ENCODE assay signal across 15 cellular contexts in the genomic region with DNA sequence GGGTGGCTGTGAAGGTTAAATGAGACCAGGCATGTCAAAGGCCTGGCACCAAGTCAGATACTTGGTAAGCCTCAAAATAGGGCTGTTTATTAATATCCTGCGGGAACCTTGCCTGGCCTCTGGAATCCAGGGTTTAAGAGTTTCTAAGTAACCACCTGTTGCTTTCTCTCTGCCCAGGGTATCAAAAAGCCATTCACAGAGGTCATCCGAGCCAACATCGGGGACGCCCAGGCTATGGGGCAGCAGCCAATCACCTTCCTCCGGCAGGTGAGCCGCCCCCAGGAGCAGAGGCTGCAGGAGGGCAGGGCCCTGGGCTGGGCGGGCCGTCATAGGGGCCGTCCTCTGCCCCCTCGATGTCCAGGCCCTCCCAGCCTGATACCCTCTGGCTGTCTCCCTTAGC. TPM values are rescaled to one million over a fixed set of nuclear protein-coding genes. Genes with fewer than 3 reads are reported as not detected.
A peak's percentile ranks its signal among the peaks of the same experiment; 100 is the strongest.
DNase-seq lines count a peak whose midpoint lies in the region; ATAC-seq and TF ChIP-seq lines count a peak whose summit lies in the region.
"Had no signal": no experiment of that assay in that cellular context is flagged by ENCODE, and none has a peak within 500 bp of the region (broad histone marks: within the 10 kb centered on the region; RNA-seq: fewer than 3 reads in every experiment).

No MANE protein-coding gene starts in this region.

- H3K9me2 ChIP-seq in hepatocyte (replicated peaks; ENCODE audit: insufficient read depth), result no peaks in the 10 kb centered on the region

- no peak overlapping the region for H2AFZ ChIP-seq in hepatocyte

- H3K4me3 ChIP-seq in BLaER1 treated with 17β-estradiol and CSF1 and Interleukin-3, amounts not matched to agents 10 nM and 100 nM, result no peak overlapping the region
- H3K4me3 ChIP-seq in gastrocnemius medialis (no peak overlapping the region), thyroid gland (replicated peaks in 1 of 3) (no peak overlapping the region), hepatocyte (no peak overlapping the region)
- H3K4me3 ChIP-seq: GM12878, Peyer's patch had no signal

- H3K79me2 ChIP-seq in hepatocyte, result peaks cover 55% of the 10 kb centered on the region

- intact Hi-C loops in left ventricle myocardium superior (cut with micrococcal nuclease), result no loop called here
- intact Hi-C loops in gastrocnemius medialis (cut with DNase I; ENCODE audit: low total_unique reads), result loop anchor here (1.0 to 10.0 kb wide), 3 partner anchors 26 to 143 kb away; no protein-coding TSS in a partner anchor
- intact Hi-C loops in thyroid gland (cut with DNase I), result no loop called here

- H3K9me3 ChIP-seq in BLaER1 treated with 17β-estradiol and CSF1 and Interleukin-3, amounts not matched to agents 10 nM and 100 nM (replicated peaks in 1 of 11), result no peaks in the 10 kb centered on the region
- H3K9me3 ChIP-seq in gastrocnemius medialis (no peaks in the 10 kb centered on the region), thyroid gland (no peaks in the 10 kb centered on the region), hepatocyte (ENCODE audit: low read depth) (no peaks in the 10 kb centered on the region)
- H3K9me3 ChIP-seq: Peyer's patch had no signal

- peak; percentile 67 for DNase-seq in LHCN-M2 (ENCODE audit: low read depth)
- DNase-seq in left ventricle myocardium superior, result peak; percentile 64
- DNase-seq in gastrocnemius medialis, result peak; percentile 60 to 86
- no peak for DNase-seq in thyroid gland
- DNase-seq in hepatocyte (ENCODE audit: low spot score), result no peak
- DNase-seq in middle frontal gyrus (ENCODE audit: extremely low spot score, low spot score), result no peak
- DNase-seq: CD4-positive, CD25-positive, alpha-beta regulatory T cell; NCI-H1436; NCI-H2029 treated with DMSO at 0.1 percent for 48 hours; NCI-H510A; Peyer's patch; SHP77 treated with DMSO at 0.1 percent for 48 hours had no signal

- peak overlapping the region in 7 of 11 experiments; percentile 15 to 62 (median 47); a peak in 7 of 22 replicates for H3K27ac ChIP-seq in BLaER1 treated with 17β-estradiol and CSF1 and Interleukin-3, amounts not matched to agents 10 nM and 100 nM
- peak overlapping the region; percentile 81 to 92 (median 84) for H3K27ac ChIP-seq in gastrocnemius medialis
- H3K27ac ChIP-seq in thyroid gland, result no peak overlapping the region
- no peak overlapping the region for H3K27ac ChIP-seq in hepatocyte
- H3K27ac ChIP-seq: Peyer's patch had no signal

- peak; percentile 77 for ATAC-seq in left ventricle myocardium superior
- peak; percentile 82 to 84 for ATAC-seq in gastrocnemius medialis
- no peak for ATAC-seq in HG02571 (IDR thresholded peaks at IDR 0.05; ENCODE audit: unreplicated experiment)
- ATAC-seq: GM12878 had no signal

- peak overlapping the region in 10 of 11 experiments; percentile 45 to 72 (median 64); a peak in 19 of 22 replicates for H3K4me2 ChIP-seq in BLaER1 treated with 17β-estradiol and CSF1 and Interleukin-3, amounts not matched to agents 10 nM and 100 nM
- H3K4me2 ChIP-seq in hepatocyte, result no peak overlapping the region

- in situ Hi-C loops in gastrocnemius medialis (cut with MboI; ENCODE audit: low sequenced_read_pairs in 4 of 4), result no loop called here

- H3K36me3 ChIP-seq in BLaER1 treated with 17β-estradiol and CSF1 and Interleukin-3, amounts not matched to agents 10 nM and 100 nM, result peaks cover 16 to 98% (median 92%) of the 10 kb centered on the region in 11 experiments; a peak in 21 of 22 replicates
- no peaks in the 10 kb centered on the region for H3K36me3 ChIP-seq in gastrocnemius medialis
- H3K36me3 ChIP-seq in thyroid gland, result no peaks in the 10 kb centered on the region
- no peaks in the 10 kb centered on the region for H3K36me3 ChIP-seq in hepatocyte (replicated peaks; ENCODE audit: insufficient read depth, low read depth)
- H3K36me3 ChIP-seq: Peyer's patch had no signal

- WGBS in thyroid gland, 2 donors, result 94 to 100% methylated on average over 6 to 9 of the region's 10 CpGs
- 96% methylated on average over 8 of the region's 10 CpGs for WGBS in hepatocyte (ENCODE audit: low lambda C conversion rate, missing lambda C conversion rate)

- no peak for TF ChIP-seq CTCF in gastrocnemius medialis (IDR thresholded peaks at IDR 0.05 in 4 of 5, conservative IDR thresholded peaks at IDR 0.05 in 1 of 5)
- no peak for TF ChIP-seq CTCF in thyroid gland (IDR thresholded peaks at IDR 0.05)
- TF ChIP-seq CTCF in hepatocyte (IDR thresholded peaks at IDR 0.05; ENCODE audit: poor library complexity), result no peak

- TF ChIP-seq POLR2A in gastrocnemius medialis (IDR thresholded peaks at IDR 0.05) (no peak), thyroid gland (IDR thresholded peaks at IDR 0.05) (no peak)

- peaks cover 0 to 97% (median 78%) of the 10 kb centered on the region in 11 experiments; a peak in 18 of 22 replicates for H4K20me1 ChIP-seq in BLaER1 treated with 17β-estradiol and CSF1 and Interleukin-3, amounts not matched to agents 10 nM and 100 nM
- H4K20me1 ChIP-seq in hepatocyte (ENCODE audit: insufficient read depth, poor library complexity, severe bottlenecking), result peaks cover 28% of the 10 kb centered on the region

- peak overlapping the region in 4 of 11 experiments; percentile 43 to 55 (median 50); a peak in 8 of 22 replicates for H3K9ac ChIP-seq in BLaER1 treated with 17β-estradiol and CSF1 and Interleukin-3, amounts not matched to agents 10 nM and 100 nM

- H3K27me3 ChIP-seq in BLaER1 treated with 17β-estradiol and CSF1 and Interleukin-3, amounts not matched to agents 10 nM and 100 nM, result no peaks in the 10 kb centered on the region
- H3K27me3 ChIP-seq in gastrocnemius medialis, result no peaks in the 10 kb centered on the region
- no peaks in the 10 kb centered on the region for H3K27me3 ChIP-seq in thyroid gland
- no peaks in the 10 kb centered on the region for H3K27me3 ChIP-seq in hepatocyte
- H3K27me3 ChIP-seq: Peyer's patch had no signal

- H3K4me1 ChIP-seq in BLaER1 treated with 17β-estradiol and CSF1 and Interleukin-3, amounts not matched to agents 10 nM and 100 nM, result peaks cover 25 to 64% (median 44%) of the 10 kb centered on the region in 10 experiments
- H3K4me1 ChIP-seq in gastrocnemius medialis (peaks cover 39 to 59% of the 10 kb centered on the region in 2 donors), thyroid gland (no peaks in the 10 kb centered on the region), hepatocyte (ENCODE audit: insufficient read depth) (peaks cover 13% of the 10 kb centered on the region)
- H3K4me1 ChIP-seq: Peyer's patch had no signal

RNA-seq across cellular contexts. Expression of a gene that starts 13.3 kb away (rescaled TPM):
- total RNA-seq in LHCN-M2 (2014; rRNA removed) (16.0 and 20.1 TPM in 2 replicates), left ventricle myocardium superior (27.9 TPM), gastrocnemius medialis (100 to 1,000 TPM in 1 of 4 donors, 10 to 100 TPM in 3; 13.5 to 112 (median 55.7) TPM), thyroid gland (10 to 100 TPM in 3 of 4 donors, 1 to 10 TPM in 1; 5.5 to 19.2 (median 13.2) TPM), hepatocyte (37.4 and 41.0 TPM in 2 replicates)
- polyA plus RNA-seq in LHCN-M2 (2012), result 12.5 TPM
- polyA plus RNA-seq in hepatocyte, result 38.9 and 51.3 TPM in 2 replicates

Comparison
In these comparisons a context has a peak if more than half of its experiments do, and no peak if none do; other contexts are left out.
1. H3K27ac ChIP-seq: peak in BLaER1 treated with 17β-estradiol and CSF1 and Interleukin-3, amounts not matched to agents 10 nM and 100 nM (7 of 11) and gastrocnemius medialis (4 of 4); none in thyroid gland (0 of 3) and hepatocyte (single experiment).
2. DNase-seq: peak in LHCN-M2 (single experiment), left ventricle myocardium superior (single experiment) and gastrocnemius medialis (2 of 2); none in thyroid gland (0 of 2), hepatocyte (single experiment) and middle frontal gyrus (single experiment).